Comparison of ENCODE assay signal across 32 cellular contexts in the genomic region with DNA sequence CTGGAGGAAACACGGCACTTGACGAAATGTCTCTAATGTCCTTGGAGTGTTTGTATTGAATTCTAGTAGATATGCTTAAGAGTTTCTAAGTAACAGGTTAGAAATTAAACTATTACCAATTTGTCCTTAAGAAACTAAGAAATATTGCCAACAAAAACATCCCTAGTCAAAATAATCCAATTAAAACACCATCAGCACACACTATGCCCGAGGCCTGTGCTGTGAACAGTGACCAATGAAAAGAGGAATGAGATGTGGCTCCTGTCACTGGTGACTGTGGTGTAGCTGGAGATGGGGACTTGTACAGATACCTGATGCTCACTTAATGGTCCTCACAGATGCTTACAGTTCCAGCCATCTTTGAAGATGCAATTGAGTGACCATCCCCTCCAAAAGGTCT.
"Had no signal": no experiment of that assay in that cellular context is flagged by ENCODE, and none has a peak within 500 bp of the region (broad histone marks: within the 10 kb centered on the region; RNA-seq: fewer than 3 reads in every experiment).

No MANE protein-coding gene starts in this region.

- H3K4me3 ChIP-seq: adrenal gland, ascending aorta, body of pancreas, breast epithelium, cardiac muscle cell had no signal

- DNase-seq: activated effector memory CD4-positive, alpha-beta T cell treated with anti-CD3 and anti-CD28 coated beads, Interleukin-2, amount 50 U/mL, for 16 hours; activated effector memory CD4-positive, alpha-beta T cell treated with Interleukin-2 at 50 U/mL for 16 hours; activated gamma-delta T cell; activated gamma-delta T cell treated with Interleukin-2 at 50 U/mL for 16 hours; activated naive CD4-positive, alpha-beta T cell; activated naive CD4-positive, alpha-beta T cell treated with anti-CD3 and anti-CD28 coated beads for 36 hours; activated naive CD4-positive, alpha-beta T cell treated with anti-CD3 and anti-CD28 coated beads, Interleukin-2, amount 10 ng/mL, durations not matched to agents 7 days and 5 days; activated naive CD4-positive, alpha-beta T cell treated with anti-CD3 and anti-CD28 coated beads, Interleukin-2, amount 50 U/mL, for 16 hours; activated naive CD4-positive, alpha-beta T cell treated with Interleukin-2 at 50 U/mL for 16 hours; activated naive CD8-positive, alpha-beta T cell treated with anti-CD3 and anti-CD28 coated beads for 36 hours; activated naive CD8-positive, alpha-beta T cell treated with anti-CD3 and anti-CD28 coated beads, Interleukin-2, amount 10 ng/mL, durations not matched to agents 7 days and 5 days; activated naive CD8-positive, alpha-beta T cell treated with anti-CD3 and anti-CD28 coated beads, Interleukin-2, amount 50 U/mL, for 24 hours; activated T-cell treated with anti-CD3 and anti-CD28 coated beads, Interleukin-2, amount 50 U/mL, for 1 hour; activated T-cell treated with anti-CD3 and anti-CD28 coated beads, Interleukin-2, amount 50 U/mL, for 24 hours; activated T-cell treated with anti-CD3 and anti-CD28 coated beads, Interleukin-2, amount 50 U/mL, for 4 hours; activated T-cell treated with anti-CD3 and anti-CD28 coated beads, Interleukin-2, amount 50 U/mL, for 48 hours; activated T-cell treated with anti-CD3 and anti-CD28 coated beads, Interleukin-2, amount 50 U/mL, for 72 hours; amniotic stem cell; amygdala; anterior cingulate cortex; aorta; brain microvascular endothelial cell; caudate nucleus; central memory CD4-positive, alpha-beta T cell; cerebellar nuclear complex had no signal

- H3K27ac ChIP-seq: adrenal gland, ascending aorta, body of pancreas, brain microvascular endothelial cell, breast epithelium, cardiac muscle cell had no signal

- H3K9me3 ChIP-seq: adrenal gland, ascending aorta, body of pancreas had no signal

- H3K27me3 ChIP-seq: adrenal gland, ascending aorta, body of pancreas, brain microvascular endothelial cell, breast epithelium, cardiac muscle cell had no signal

- ATAC-seq: activated naive CD4-positive, alpha-beta T cell treated with anti-CD3 and anti-CD28 coated beads, Interleukin-2, amount 50 U/mL, for 72 hours; activated naive CD8-positive, alpha-beta T cell treated with anti-CD3 and anti-CD28 coated beads, Interleukin-2, amount 50 U/mL, for 24 hours; activated T-cell treated with anti-CD3 and anti-CD28 coated beads, Interleukin-2, amount 50 U/mL, for 4 hours; activated T-cell treated with anti-CD3 and anti-CD28 coated beads, Interleukin-2, amount 50 U/mL, for 72 hours; activated T-helper 17 cell treated with anti-CD3 and anti-CD28 coated beads, Interleukin-2, amount 50 U/mL, for 72 hours; body of pancreas had no signal

- H3K36me3 ChIP-seq: adrenal gland, ascending aorta, brain microvascular endothelial cell, breast epithelium, cardiac muscle cell had no signal

- H3K4me1 ChIP-seq: adrenal gland, ascending aorta, body of pancreas, breast epithelium had no signal
